Comparison of ENCODE assay signal across 8 cellular contexts in genomic region chr10:125822878-125823662, GRCh38. TPM values are rescaled to one million over a fixed set of nuclear protein-coding genes. Genes with fewer than 3 reads are reported as not detected.
DNase-seq lines count a peak whose midpoint lies in the region; ATAC-seq and TF ChIP-seq lines count a peak whose summit lies in the region.

TSS of gene BCCIP (plus strand) at chr10:125823546. CDS start at chr10:125823558, 12 bp downstream.
TSS of gene UROS (minus strand) at chr10:125823258. CDS start at chr10:125816499, 6,759 bp downstream.

- no peaks in the 10 kb centered on the region for H3K9me3 Mint-ChIP-seq in activated B cell treated with CpG ODN at 0.5 μM for 24 hours

- no peaks in the 10 kb centered on the region for H3K27me3 Mint-ChIP-seq in activated B cell treated with CpG ODN at 0.5 μM for 24 hours

- DNase-seq in AG08396 (ENCODE audit: low spot score), result peak; percentile 96
- DNase-seq in NCI-H345 (lab: John Stamatoyannopoulos, UW), result peak; percentile 82
- DNase-seq in activated B cell treated with CpG ODN at 0.5 μM for 24 hours, result peak; percentile 86
- DNase-seq in cardiac fibroblast (ENCODE audit: low read depth in 2 of 2), result peak; percentile 93 to 94
- DNase-seq in iris pigment epithelial cell (ENCODE audit: low read depth), result peak; percentile 81
- peak; percentile 80 to 83 for DNase-seq in stimulated activated CD4-positive, alpha-beta T cell treated with anti-CD3 and anti-CD28 coated beads, Interleukin-12 subunit alpha, Interleukin-12 subunit beta, amount 100 ng/mL, for 24 hours (ENCODE audit: low read depth in 2 of 2)

- peak within 1 kb of the TSS; percentile 78 for H3K4me3 Mint-ChIP-seq in activated B cell treated with CpG ODN at 0.5 μM for 24 hours

- TF ChIP-seq CTCF in activated B cell treated with CpG ODN at 0.5 μM for 24 hours (IDR thresholded peaks at IDR 0.05), result no peak
- no peak for TF ChIP-seq CTCF in cardiac fibroblast (IDR thresholded peaks at IDR 0.05; ENCODE audit: low read depth, low read length)

- peaks cover 36% of the 10 kb centered on the region for H3K4me1 Mint-ChIP-seq in activated B cell treated with CpG ODN at 0.5 μM for 24 hours

- H3K36me3 Mint-ChIP-seq in activated B cell treated with CpG ODN at 0.5 μM for 24 hours (ENCODE audit: low read depth), result peaks cover 22% of the 10 kb centered on the region

- H3K4me3 ChIP-seq in cardiac fibroblast (replicated peaks in 1 of 2; ENCODE audit: low read depth in 2 of 2, low read length in 2 of 2), result peak within 1 kb of the TSS; percentile 85 to 96

- POLR2A ChIA-PET in activated B cell treated with CpG ODN at 0.5 μM for 24 hours (lab: Charles Lee), result interaction anchor here (0.5 to 1.6 kb wide), 6 partner anchors 9 to 267 kb away, joined by 3 to 16 read pairs (median 4); partner anchors contain the start of gene EDRF1

- ATAC-seq in GM19025 (IDR thresholded peaks at IDR 0.05; ENCODE audit: low read depth, unreplicated experiment), result peak; percentile 72
- ATAC-seq in HG03280 (IDR thresholded peaks at IDR 0.05; ENCODE audit: unreplicated experiment), result peak; percentile 69
- peak; percentile 87 for ATAC-seq in activated B cell treated with CpG ODN at 0.5 μM for 24 hours (ENCODE audit: low read depth)

- intact Hi-C loops in activated B cell treated with CpG ODN at 0.5 μM for 24 hours (cut with micrococcal nuclease), result loop anchor here (1.0 to 5.0 kb wide), 4 partner anchors 73 to 906 kb away; partner anchors contain the start of genes EDRF1 and FANK1

- CTCF ChIA-PET in activated B cell treated with CpG ODN at 0.5 μM for 24 hours (lab: Charles Lee), result interaction anchor here (0.9 kb wide), 1 partner anchor 9 kb away, joined by 3 read pairs; no protein-coding TSS in a partner anchor

- peak within 1 kb of the TSS; percentile 46 for H3K27ac Mint-ChIP-seq in activated B cell treated with CpG ODN at 0.5 μM for 24 hours

RNA-seq across cellular contexts. Expression of gene BCCIP, which starts in this region (rescaled TPM):
- total RNA-seq in activated B cell treated with CpG ODN at 0.5 μM for 24 hours, result 63.6 and 64.9 TPM in 2 replicates

RNA-seq across cellular contexts. Expression of gene UROS, which starts in this region (rescaled TPM):
- total RNA-seq in activated B cell treated with CpG ODN at 0.5 μM for 24 hours, result 34.1 and 34.9 TPM in 2 replicates

Comparison
In these comparisons a context has a peak if more than half of its experiments do, and no peak if none do; other contexts are left out.
1. Peak in every context shown above with its lines: DNase-seq, ATAC-seq and H3K4me3 ChIP-seq.